ENCODE assay signal across 10 cellular contexts in the genomic region with DNA sequence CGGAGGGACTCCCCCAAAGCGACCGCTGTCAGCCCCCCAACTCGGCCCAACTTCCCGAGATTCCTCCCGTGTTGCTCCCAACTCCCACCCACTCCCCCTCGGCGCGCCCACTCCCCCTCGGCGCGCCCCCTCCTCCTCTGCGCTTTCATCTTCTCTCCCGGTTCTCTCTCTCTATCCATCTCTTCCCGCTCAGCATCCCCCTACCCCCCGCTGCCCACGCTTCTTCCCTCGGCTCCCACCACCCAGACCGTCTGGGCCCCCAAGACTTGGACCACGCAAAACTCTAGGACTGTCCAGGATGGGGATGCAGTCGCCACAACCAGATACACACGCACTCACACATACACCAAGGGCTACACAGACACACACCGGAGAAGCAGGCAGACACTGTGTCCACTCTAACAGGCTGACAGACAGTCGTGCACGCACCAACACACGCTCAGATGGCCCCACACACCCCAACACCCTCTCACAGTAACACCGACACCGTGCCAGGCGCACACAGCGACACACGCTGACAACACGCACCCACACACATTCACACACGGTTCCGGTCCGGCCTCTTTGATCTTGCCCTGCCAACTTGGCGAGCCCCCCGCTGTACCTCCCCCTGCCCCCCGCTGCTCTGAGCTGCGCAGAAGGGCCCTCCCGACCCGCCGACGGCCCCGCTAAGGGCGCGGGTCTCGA. TPM values are rescaled to one million over a fixed set of nuclear protein-coding genes. Genes with fewer than 3 reads are reported as not detected.
DNase-seq lines count a peak whose midpoint lies in the region; ATAC-seq, FAIRE-seq and TF ChIP-seq lines count a peak whose summit lies in the region.
"Had no signal": no experiment of that assay in that cellular context is flagged by ENCODE, and none has a peak within 500 bp of the region (broad histone marks: within the 10 kb centered on the region; RNA-seq: fewer than 3 reads in every experiment).

No MANE protein-coding gene starts in this region.

- no peaks in the 10 kb centered on the region for H3K9me3 Mint-ChIP-seq in activated naive CD8-positive, alpha-beta T cell treated with anti-CD3 and anti-CD28 coated beads, Interleukin-2, amount 10 ng/mL, durations not matched to agents 7 days and 5 days

- H3K27ac ChIP-seq in SK-N-SH (ENCODE audit: low read depth in 2 of 2, low read length in 1 of 2), result no peak overlapping the region
- no peak overlapping the region for H3K27ac ChIP-seq in HepG2 (ENCODE audit: extremely low read length, insufficient read depth, low read length)
- H3K27ac ChIP-seq in suprapubic skin, result no peak overlapping the region
- H3K27ac ChIP-seq: C4-2B, epithelial cell of prostate had no signal

- TF ChIP-seq POLR2A in HepG2 (IDR thresholded peaks at IDR 0.05; ENCODE audit: insufficient read depth in 1 of 2, low read depth in 2 of 2, low read length in 2 of 2), result no peak
- no peak for TF ChIP-seq POLR2A in suprapubic skin (IDR thresholded peaks at IDR 0.05)

- TF ChIP-seq CTCF in SK-N-SH (IDR thresholded peaks at IDR 0.05), result no peak
- TF ChIP-seq CTCF in HepG2 (CRISPR knock-in tag; IDR thresholded peaks at IDR 0.05), result no peak
- no peak for TF ChIP-seq CTCF in suprapubic skin (IDR thresholded peaks at IDR 0.05)

- CTCF ChIA-PET in SK-N-SH (lab: Yijun Ruan, JAX) (interaction anchor here (2.6 to 12.7 kb wide), 3 partner anchors 11 to 103 kb away, joined by 10 to 191 read pairs (median 15); no protein-coding TSS in a partner anchor), HepG2 (lab: Yijun Ruan, JAX; ENCODE audit: low intra/inter-chr PET ratio, low total read pairs) (no interaction called here)

- peaks cover 9% of the 10 kb centered on the region for H3K4me1 Mint-ChIP-seq in activated naive CD8-positive, alpha-beta T cell treated with anti-CD3 and anti-CD28 coated beads, Interleukin-2, amount 10 ng/mL, durations not matched to agents 7 days and 5 days

- no peak for ATAC-seq in SK-N-SH treated with all-trans-retinoic acid at 6 μM for 48 hours
- ATAC-seq in activated naive CD8-positive, alpha-beta T cell treated with anti-CD3 and anti-CD28 coated beads, Interleukin-2, amount 10 ng/mL, durations not matched to agents 7 days and 5 days (ENCODE audit: low read depth), result no peak
- peak; percentile 5; the same call in 1 of the 3 replicates for ATAC-seq in HepG2

- peak overlapping the region; percentile 40 for H3K27ac Mint-ChIP-seq in activated naive CD8-positive, alpha-beta T cell treated with anti-CD3 and anti-CD28 coated beads, Interleukin-2, amount 10 ng/mL, durations not matched to agents 7 days and 5 days

- H3K9ac ChIP-seq in SK-N-SH (no peak overlapping the region), HepG2 (ENCODE audit: insufficient read depth, low read depth, low read length) (no peak overlapping the region)

- POLR2A ChIA-PET in SK-N-SH (lab: Yijun Ruan, JAX) (interaction anchor here (0.7 to 2.2 kb wide), 2 partner anchors 17 to 19 kb away, joined by 4 to 7 read pairs; no protein-coding TSS in a partner anchor), HepG2 (lab: Yijun Ruan, JAX) (no interaction called here)
- POLR2A ChIA-PET in activated naive CD8-positive, alpha-beta T cell treated with anti-CD3 and anti-CD28 coated beads, Interleukin-2, amount 10 ng/mL, durations not matched to agents 7 days and 5 days (lab: Charles Lee), result interaction anchor here (0.6 kb wide), 1 partner anchor 208 kb away, joined by 3 read pairs; no protein-coding TSS in a partner anchor

- intact Hi-C loops in HepG2 (cut with micrococcal nuclease; ENCODE audit: unreplicated experiment), result no loop called here

- no peak for TF ChIP-seq EP300 in SK-N-SH (IDR thresholded peaks at IDR 0.05; ENCODE audit: borderline replicate concordance in 1 of 2, low read depth in 1 of 2, low read length in 1 of 2)
- TF ChIP-seq EP300 in HepG2 (IDR thresholded peaks at IDR 0.05; ENCODE audit: low read depth in 2 of 2, low read length in 2 of 2), result no peak
- no peak for TF ChIP-seq EP300 in HepG2 (CRISPR knock-in tag; IDR thresholded peaks at IDR 0.05; ENCODE audit: borderline replicate concordance)
- TF ChIP-seq EP300 in suprapubic skin (IDR thresholded peaks at IDR 0.05), result no peak

- H3K9me3 ChIP-seq in SK-N-SH (no peaks in the 10 kb centered on the region), HepG2 (ENCODE audit: low read length) (no peaks in the 10 kb centered on the region), suprapubic skin (no peaks in the 10 kb centered on the region)

- H3K36me3 ChIP-seq in SK-N-SH (replicated peaks in 1 of 2; ENCODE audit: control insufficient read depth in 1 of 2, insufficient read depth in 2 of 2, low read length in 1 of 2) (no peaks in the 10 kb centered on the region), HepG2 (replicated peaks in 1 of 2; ENCODE audit: control insufficient read depth in 1 of 2, insufficient read depth in 2 of 2, low read length in 2 of 2) (no peaks in the 10 kb centered on the region), suprapubic skin (no peaks in the 10 kb centered on the region)

- H3K27me3 ChIP-seq in SK-N-SH (ENCODE audit: insufficient read depth), result peaks cover 28% of the 10 kb centered on the region
- peaks cover 12 to 88% of the 10 kb centered on the region in 2 experiments for H3K27me3 ChIP-seq in HepG2 (ENCODE audit: control insufficient read depth in 1 of 2, insufficient read depth in 2 of 2, low read length in 2 of 2)
- H3K27me3 ChIP-seq in suprapubic skin, result peaks cover 66% of the 10 kb centered on the region

- H3K79me2 ChIP-seq in SK-N-SH (ENCODE audit: insufficient read depth) (no peaks in the 10 kb centered on the region), HepG2 (ENCODE audit: insufficient read depth, low read length) (no peaks in the 10 kb centered on the region)

- 0 out of 2 replicates have a peak overlapping the region, but pooled peaks have one; percentile 59 for H3K4me2 ChIP-seq in SK-N-SH
- H3K4me2 ChIP-seq in HepG2 (ENCODE audit: low read depth, low read length), result no peak overlapping the region

- peak overlapping the region; percentile 49 to 51; a peak in 3 of 4 replicates for H3K4me3 ChIP-seq in SK-N-SH (ENCODE audit: low read depth in 2 of 2, low read length in 1 of 2)
- H3K4me3 ChIP-seq in HepG2 (replicated peaks in 1 of 3; ENCODE audit: insufficient read depth in 1 of 3, low read depth in 2 of 3, low read length in 3 of 3), result peak overlapping the region in 1 of 3 experiments; percentile 57; a peak in 1 of 6 replicates
- H3K4me3 ChIP-seq in suprapubic skin, result peak overlapping the region; percentile 70

- peaks cover 73% of the 10 kb centered on the region for H3K27me3 Mint-ChIP-seq in activated naive CD8-positive, alpha-beta T cell treated with anti-CD3 and anti-CD28 coated beads, Interleukin-2, amount 10 ng/mL, durations not matched to agents 7 days and 5 days

- no peaks in the 10 kb centered on the region for H3K9me2 ChIP-seq in SK-N-SH

- no peak for TF ChIP-seq RAD21 in SK-N-SH (IDR thresholded peaks at IDR 0.05; ENCODE audit: low read length)
- no peak for TF ChIP-seq RAD21 in HepG2 (CRISPR knock-in tag; IDR thresholded peaks at IDR 0.05)

- H3K4me3 Mint-ChIP-seq in activated naive CD8-positive, alpha-beta T cell treated with anti-CD3 and anti-CD28 coated beads, Interleukin-2, amount 10 ng/mL, durations not matched to agents 7 days and 5 days, result peak overlapping the region; percentile 43

- H3K36me3 Mint-ChIP-seq in activated naive CD8-positive, alpha-beta T cell treated with anti-CD3 and anti-CD28 coated beads, Interleukin-2, amount 10 ng/mL, durations not matched to agents 7 days and 5 days, result no peaks in the 10 kb centered on the region

- no peak overlapping the region for H2AFZ ChIP-seq in SK-N-SH (ENCODE audit: low read depth)
- H2AFZ ChIP-seq in HepG2 (ENCODE audit: low read length), result no peak overlapping the region

- FAIRE-seq in HepG2 (lab: Jason Lieb, UNC), result no peak

- no TSS peak for BruUV-seq in HepG2 (replicated peaks; lab: Mats Ljungman, UMichigan)

- WGBS in SK-N-SH (ENCODE audit: low lambda C conversion rate), result 26% methylated on average over 42 of the region's 47 CpGs
- 22% methylated on average over 39 of the region's 47 CpGs for WGBS in HepG2 (ENCODE audit: low lambda C conversion rate)
- 4% methylated on average over 22 of the region's 47 CpGs for WGBS in suprapubic skin

- H3K4me1 ChIP-seq in SK-N-SH (ENCODE audit: control insufficient read depth in 1 of 2, insufficient read depth in 2 of 2, low read depth in 1 of 2, low read length in 1 of 2), result peaks cover 0 to 21% of the 10 kb centered on the region in 2 experiments; a peak in 1 of 4 replicates
- H3K4me1 ChIP-seq in HepG2 (ENCODE audit: insufficient read depth, low read length), result peaks cover 18% of the 10 kb centered on the region
- H3K4me1 ChIP-seq in suprapubic skin, result peaks cover 47% of the 10 kb centered on the region

- DNase-seq in SK-N-SH, result no peak
- DNase-seq in activated naive CD8-positive, alpha-beta T cell treated with anti-CD3 and anti-CD28 coated beads, Interleukin-2, amount 10 ng/mL, durations not matched to agents 7 days and 5 days, result peak; percentile 28
- DNase-seq in HepG2 (ENCODE audit: low spot score), result no peak
- peak; percentile 57 to 71 for DNase-seq in suprapubic skin (ENCODE audit: low spot score in 2 of 2)
- no peak for DNase-seq in epidermal melanocyte (ENCODE audit: insufficient read length, low spot score)
- DNase-seq in HCEC 1CT, result no peak
- DNase-seq in NCI-H226, result no peak

- in situ Hi-C loops in HepG2 (cut with HindIII; ENCODE audit: extremely low pct_ligation_motif_present, low pct_unique_long_range_greater_than_20kb), result no loop called here

- H4K20me1 ChIP-seq in SK-N-SH (ENCODE audit: insufficient read depth) (no peaks in the 10 kb centered on the region), HepG2 (ENCODE audit: insufficient read depth, low read length) (0 out of 2 replicates have a peak, but pooled peaks cover 2% of the 10 kb centered on the region)

- H3F3A ChIP-seq in SK-N-SH (replicated peaks; ENCODE audit: insufficient read depth), result no peaks in the 10 kb centered on the region

RNA-seq across cellular contexts. Expression of a gene that starts 1.1 kb away (rescaled TPM):
- polyA plus RNA-seq in SK-N-SH (2012; rRNA removed), result 0.13 and 0.24 TPM in 2 replicates
- polyA plus RNA-seq in SK-N-SH (2012; cell fraction: cytosol; rRNA removed), result 0.10 and 0.29 TPM in 2 replicates
- polyA plus RNA-seq in SK-N-SH (2012; cell fraction: nucleus; rRNA removed), result 0.09 and 0.10 TPM in 2 replicates
- not detected for total RNA-seq in activated naive CD8-positive, alpha-beta T cell treated with anti-CD3 and anti-CD28 coated beads, Interleukin-2, amount 10 ng/mL, durations not matched to agents 7 days and 5 days
- not detected in 2 replicates for total RNA-seq in HepG2 (2016; rRNA removed; fragmentation: Illumina TruSeq; extraction: Trizol)
- total RNA-seq in HepG2 (2016; cell fraction: cytosol; rRNA removed; fragmentation: Illumina TruSeq; extraction: Trizol; ENCODE audit: low read depth), result not detected in 2 replicates
- total RNA-seq in HepG2 (2016; cell fraction: insoluble cytoplasmic fraction; rRNA removed; fragmentation: Illumina TruSeq; extraction: Trizol), result not detected in 2 replicates
- not detected in 2 replicates for total RNA-seq in HepG2 (2016; cell fraction: membrane; rRNA removed; fragmentation: Illumina TruSeq; extraction: Trizol)
- total RNA-seq in HepG2 (2016; cell fraction: nucleus; rRNA removed; fragmentation: Illumina TruSeq; extraction: Trizol), result not detected in 2 replicates
- 0.03 and 0.05 TPM in 2 replicates for polyA plus RNA-seq in HepG2 (2011; rRNA removed)
- 0.01 and 0.03 TPM in 2 replicates for polyA plus RNA-seq in HepG2 (2011; cell fraction: cytosol; rRNA removed)
- polyA plus RNA-seq in HepG2 (2011; cell fraction: nucleus; rRNA removed), result not detected in 2 replicates
- polyA plus RNA-seq in HepG2 (2012), result not detected in 2 replicates
- not detected in 2 replicates for polyA plus RNA-seq in HepG2 (2016; cell fraction: cytosol; fragmentation: Illumina TruSeq; extraction: Trizol; ENCODE audit: low read depth)
- polyA plus RNA-seq in HepG2 (2016; cell fraction: insoluble cytoplasmic fraction; fragmentation: Illumina TruSeq; extraction: Trizol; ENCODE audit: low read depth), result not detected in 2 replicates
- polyA plus RNA-seq in HepG2 (2016; cell fraction: membrane; fragmentation: Illumina TruSeq; extraction: Trizol; ENCODE audit: low read depth), result not detected in 2 replicates
- polyA plus RNA-seq in HepG2 (2016; cell fraction: nucleus; fragmentation: Illumina TruSeq; extraction: Trizol; ENCODE audit: insufficient read depth, low read depth), result not detected in 2 replicates
- polyA minus RNA-seq in HepG2 (2011; rRNA and poly(A)+ RNA removed; ENCODE audit: low replicate concordance), result 5.3 TPM in 1 of 2 replicates, not detected in the other
- polyA minus RNA-seq in HepG2 (2011; cell fraction: cytosol; rRNA and poly(A)+ RNA removed), result not detected in 2 replicates
- polyA minus RNA-seq in HepG2 (2011; cell fraction: nucleus; rRNA and poly(A)+ RNA removed), result 0.25 TPM in 1 of 2 replicates, not detected in the other
- 1 to 10 TPM; 1.8 to 3.1 (median 2.4) TPM for total RNA-seq in suprapubic skin

Comparison
In these comparisons a context has a peak if more than half of its experiments do, and no peak if none do; other contexts are left out.
1. DNase-seq: peak in activated naive CD8-positive, alpha-beta T cell treated with anti-CD3 and anti-CD28 coated beads, Interleukin-2, amount 10 ng/mL, durations not matched to agents 7 days and 5 days (single experiment) and suprapubic skin (2 of 2); none in SK-N-SH (single experiment), HepG2 (single experiment), epidermal melanocyte (single experiment), HCEC 1CT (single experiment) and NCI-H226 (single experiment).